1 cellular context compared by ENCODE assay signal in genomic region chr12:70176290-70176689, GRCh38.
TF ChIP-seq lines count a peak whose summit lies in the region.

No MANE protein-coding gene starts in this region.

TF ChIP-seq in GM23338, 12 proteins besides CTCF, POLR2A, EP300 and RAD21 (continued from another document):
- no peak for TF ChIP-seq ZNF462 (CRISPR knock-in tag; IDR thresholded peaks at IDR 0.05)
